ENCODE assay signal across 15 cellular contexts in the genomic region with DNA sequence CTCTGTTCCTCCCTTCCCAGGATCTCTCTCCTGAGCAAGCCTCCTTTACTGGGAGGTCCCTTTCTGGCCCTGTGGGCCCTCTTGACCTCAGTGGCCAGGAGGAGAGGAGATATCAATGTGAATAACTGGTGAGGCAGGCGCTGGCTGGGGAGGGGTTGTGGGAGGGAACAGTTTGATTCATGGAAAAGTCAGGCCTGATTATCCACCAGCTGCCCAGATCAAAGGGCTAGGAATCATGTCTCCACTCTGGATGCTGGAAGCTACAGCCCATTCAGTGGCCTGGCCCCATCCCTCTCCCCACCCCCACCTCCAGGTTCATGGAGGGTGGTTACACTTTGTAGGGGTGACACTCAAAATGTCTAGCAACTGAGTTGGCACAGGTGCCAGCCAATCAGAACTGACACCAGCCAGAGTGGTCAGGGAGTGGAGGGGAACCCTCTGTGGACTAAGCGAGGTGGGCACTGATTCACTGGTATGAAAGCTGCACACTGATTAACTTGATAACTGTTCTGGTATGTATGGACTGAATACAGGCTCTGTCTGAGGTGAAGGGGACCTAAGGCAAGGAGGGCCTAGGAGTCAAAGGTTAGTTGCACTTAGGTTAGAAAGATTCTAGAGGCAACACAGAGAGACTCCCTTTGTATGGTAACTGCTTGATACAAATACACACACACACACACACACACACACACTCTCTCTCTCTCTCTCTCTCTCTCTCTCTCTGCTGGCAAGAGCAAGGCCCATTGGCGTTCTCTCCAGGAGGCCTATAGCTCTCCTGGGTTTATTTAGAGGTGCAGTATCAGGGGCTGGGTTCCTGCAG. TPM values are rescaled to one million over a fixed set of nuclear protein-coding genes. Genes with fewer than 3 reads are reported as not detected.
DNase-seq lines count a peak whose midpoint lies in the region; ATAC-seq, FAIRE-seq and TF ChIP-seq lines count a peak whose summit lies in the region.
"Had no signal": no experiment of that assay in that cellular context is flagged by ENCODE, and none has a peak within 500 bp of the region (broad histone marks: within the 10 kb centered on the region; RNA-seq: fewer than 3 reads in every experiment).

No MANE protein-coding gene starts in this region.

- FAIRE-seq in RCC 7860 (lab: Jason Lieb, UNC): no peak
- FAIRE-seq: HTR-8/SVneo had no signal

- no peak for ATAC-seq in gastroesophageal sphincter
- ATAC-seq in activated CD8-positive, alpha-beta T cell treated with anti-CD3 and anti-CD28 coated beads, Interleukin-2, amount 10 ng/mL, durations not matched to agents 7 days and 5 days: no peak
- ATAC-seq: CD8-positive, alpha-beta T cell had no signal

- H3K27me3 Mint-ChIP-seq in osteocyte (ENCODE audit: unreplicated experiment): peaks cover 34% of the 10 kb centered on the region
- H3K27me3 Mint-ChIP-seq in activated CD8-positive, alpha-beta T cell treated with anti-CD3 and anti-CD28 coated beads, Interleukin-2, amount 10 ng/mL, durations not matched to agents 7 days and 5 days (ENCODE audit: low read depth): peaks cover 45% of the 10 kb centered on the region

- no peaks in the 10 kb centered on the region for H3K9me3 ChIP-seq in gastroesophageal sphincter

- no peak for TF ChIP-seq EP300 in gastroesophageal sphincter (IDR thresholded peaks at IDR 0.05)

- no peaks in the 10 kb centered on the region for H3K36me3 ChIP-seq in gastroesophageal sphincter

- POLR2A ChIA-PET in activated CD8-positive, alpha-beta T cell treated with anti-CD3 and anti-CD28 coated beads, Interleukin-2, amount 10 ng/mL, durations not matched to agents 7 days and 5 days (lab: Charles Lee): no interaction called here

- H3K36me3 Mint-ChIP-seq in osteocyte (ENCODE audit: unreplicated experiment): no peaks in the 10 kb centered on the region
- H3K36me3 Mint-ChIP-seq in activated CD8-positive, alpha-beta T cell treated with anti-CD3 and anti-CD28 coated beads, Interleukin-2, amount 10 ng/mL, durations not matched to agents 7 days and 5 days (ENCODE audit: low read depth): no peaks in the 10 kb centered on the region
- H3K36me3 Mint-ChIP-seq: CD8-positive, alpha-beta T cell had no signal

- H3K27ac Mint-ChIP-seq in osteocyte (ENCODE audit: unreplicated experiment): no peak overlapping the region
- H3K27ac Mint-ChIP-seq in activated CD8-positive, alpha-beta T cell treated with anti-CD3 and anti-CD28 coated beads, Interleukin-2, amount 10 ng/mL, durations not matched to agents 7 days and 5 days: no peak overlapping the region
- H3K27ac Mint-ChIP-seq: B cell; CD8-positive, alpha-beta T cell had no signal

- H3K4me3 ChIP-seq in gastroesophageal sphincter: no peak overlapping the region

- DNase-seq in ELF-1 (ENCODE audit: low read depth, low spot score) (peak; percentile 58), RCC 7860 (ENCODE audit: low spot score) (peak; percentile 16), islet precursor cell (peak; percentile 75), osteocyte (ENCODE audit: extremely low spot score, unreplicated experiment) (peak; percentile 64), GM19238 (ENCODE audit: insufficient read length, low spot score) (no peak), occipital lobe (lab: John Stamatoyannopoulos, UW) (no peak)
- no peak for DNase-seq in activated CD8-positive, alpha-beta T cell treated with anti-CD3 and anti-CD28 coated beads, Interleukin-2, amount 10 ng/mL, durations not matched to agents 7 days and 5 days
- DNase-seq: CD8-positive, alpha-beta T cell; NCI-H1436 treated with DMSO at 0.1 percent for 48 hours; NCI-H2081 treated with DMSO at 0.1 percent for 48 hours; NCI-H526 had no signal

- H3K27ac ChIP-seq in gastroesophageal sphincter: no peak overlapping the region

- TF ChIP-seq POLR2A in gastroesophageal sphincter (IDR thresholded peaks at IDR 0.05): no peak

- no peak overlapping the region for H3K4me3 Mint-ChIP-seq in osteocyte (ENCODE audit: unreplicated experiment)
- H3K4me3 Mint-ChIP-seq in activated CD8-positive, alpha-beta T cell treated with anti-CD3 and anti-CD28 coated beads, Interleukin-2, amount 10 ng/mL, durations not matched to agents 7 days and 5 days: no peak overlapping the region
- H3K4me3 Mint-ChIP-seq: B cell; CD8-positive, alpha-beta T cell had no signal

- CTCF ChIA-PET in activated CD8-positive, alpha-beta T cell treated with anti-CD3 and anti-CD28 coated beads, Interleukin-2, amount 10 ng/mL, durations not matched to agents 7 days and 5 days (lab: Charles Lee): interaction anchor here (1.8 to 2.9 kb wide), 3 partner anchors 9 to 69 kb away, joined by 3 to 14 read pairs (median 10); no protein-coding TSS in a partner anchor

- no peaks in the 10 kb centered on the region for H3K9me3 Mint-ChIP-seq in osteocyte (ENCODE audit: unreplicated experiment)
- H3K9me3 Mint-ChIP-seq in activated CD8-positive, alpha-beta T cell treated with anti-CD3 and anti-CD28 coated beads, Interleukin-2, amount 10 ng/mL, durations not matched to agents 7 days and 5 days (ENCODE audit: insufficient read depth): no peaks in the 10 kb centered on the region
- H3K9me3 Mint-ChIP-seq: CD8-positive, alpha-beta T cell had no signal

- H3K27me3 ChIP-seq in gastroesophageal sphincter: peaks cover 53% of the 10 kb centered on the region

- peaks cover 7% of the 10 kb centered on the region for H3K4me1 Mint-ChIP-seq in osteocyte (ENCODE audit: unreplicated experiment)
- H3K4me1 Mint-ChIP-seq in activated CD8-positive, alpha-beta T cell treated with anti-CD3 and anti-CD28 coated beads, Interleukin-2, amount 10 ng/mL, durations not matched to agents 7 days and 5 days (ENCODE audit: low read depth): peaks cover 13% of the 10 kb centered on the region

- WGBS in gastroesophageal sphincter (ENCODE audit: low coverage in 1 of 2), 2 donors: 100% methylated on average over 2 of the region's 3 CpGs; no CpG with 5 or more reads in 1 of the 2 donors

- TF ChIP-seq CTCF in osteocyte (IDR thresholded peaks at IDR 0.05) (no peak), gastroesophageal sphincter (IDR thresholded peaks at IDR 0.05) (no peak)

- peaks cover 0 to 28% (median 14%) of the 10 kb centered on the region in 3 donors for H3K4me1 ChIP-seq in gastroesophageal sphincter

RNA-seq across cellular contexts. Expression of a gene that starts 4.7 kb away (rescaled TPM):
- total RNA-seq in osteocyte (0.44 and 0.54 TPM in 2 replicates), gastroesophageal sphincter (1 to 10 TPM in 1 of 4 donors, under 1 TPM in 3; 0.40 to 1.2 (median 0.82) TPM), occipital lobe (2.7 TPM)
- total RNA-seq in activated CD8-positive, alpha-beta T cell treated with anti-CD3 and anti-CD28 coated beads, Interleukin-2, amount 10 ng/mL, durations not matched to agents 7 days and 5 days: under 1 TPM in 1 of 2 experiments, not detected in 1; 0.16 TPM
- total RNA-seq: OCI-LY7 had no signal

RNA-seq across cellular contexts. Expression of a gene that starts 13.0 kb away (rescaled TPM):
- total RNA-seq in osteocyte (45.6 and 46.1 TPM in 2 replicates), gastroesophageal sphincter (10 to 100 TPM; 12.7 to 27.1 (median 19.5) TPM), occipital lobe (12.5 TPM)
- total RNA-seq in activated CD8-positive, alpha-beta T cell treated with anti-CD3 and anti-CD28 coated beads, Interleukin-2, amount 10 ng/mL, durations not matched to agents 7 days and 5 days: 10 to 100 TPM; 40.4 to 43.3 TPM

RNA-seq across cellular contexts. Expression of a gene that starts 53.0 kb away (rescaled TPM):
- total RNA-seq in osteocyte: 33.5 and 36.2 TPM in 2 replicates
- total RNA-seq in gastroesophageal sphincter: 10 to 100 TPM; 36.9 to 87.1 (median 43.3) TPM
- 10 to 100 TPM; 75.3 to 80.8 TPM for total RNA-seq in activated CD8-positive, alpha-beta T cell treated with anti-CD3 and anti-CD28 coated beads, Interleukin-2, amount 10 ng/mL, durations not matched to agents 7 days and 5 days
- total RNA-seq in occipital lobe: 27.0 TPM

Comparison
In these comparisons a context has a peak if more than half of its experiments do, and no peak if none do; other contexts are left out.
1. DNase-seq: peak in ELF-1 (single experiment), RCC 7860 (single experiment), islet precursor cell (single experiment) and osteocyte (single experiment); none in activated CD8-positive, alpha-beta T cell treated with anti-CD3 and anti-CD28 coated beads, Interleukin-2, amount 10 ng/mL, durations not matched to agents 7 days and 5 days (single experiment), GM19238 (single experiment) and occipital lobe (single experiment).